ENCODE assay signal across 14 cellular contexts in the genomic region with DNA sequence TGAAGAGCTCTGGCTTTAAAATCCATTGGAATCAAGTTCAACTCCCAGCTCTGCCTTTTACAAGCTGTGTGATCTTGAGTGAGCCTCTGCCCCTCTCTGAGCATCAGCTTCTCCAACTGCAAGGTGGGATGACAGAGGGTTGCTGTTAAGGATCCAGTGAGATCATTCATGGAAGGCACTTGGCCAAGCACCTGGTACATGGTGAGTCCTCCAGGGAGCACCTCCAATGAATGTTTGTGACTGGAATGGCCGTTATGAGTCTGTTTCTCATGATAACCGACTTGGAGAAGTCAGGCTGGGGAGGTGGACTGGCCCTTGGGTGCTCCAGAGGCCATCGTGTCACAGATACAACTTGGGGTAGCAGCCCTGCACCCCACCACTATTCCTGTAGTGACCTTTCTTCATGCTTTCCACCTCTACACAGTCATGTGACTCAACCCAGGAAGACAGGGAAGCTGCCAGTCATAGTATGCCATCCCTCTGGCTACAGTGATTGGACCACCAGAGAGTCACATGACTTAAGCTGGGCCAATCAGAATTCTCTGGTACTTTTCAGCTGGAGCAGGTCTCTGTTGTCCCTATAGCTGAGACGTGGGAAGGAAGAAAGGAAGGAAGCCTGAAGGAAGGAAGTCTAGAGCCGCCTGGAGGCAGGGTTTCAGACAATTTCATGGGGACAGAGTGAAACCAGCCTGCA. TPM values are rescaled to one million over a fixed set of nuclear protein-coding genes. Genes with fewer than 3 reads are reported as not detected.
DNase-seq lines count a peak whose midpoint lies in the region; ATAC-seq, FAIRE-seq and TF ChIP-seq lines count a peak whose summit lies in the region.
"Had no signal": no experiment of that assay in that cellular context is flagged by ENCODE, and none has a peak within 500 bp of the region (broad histone marks: within the 10 kb centered on the region; RNA-seq: fewer than 3 reads in every experiment).

No MANE protein-coding gene starts in this region.

- no peaks in the 10 kb centered on the region for H3K9me3 Mint-ChIP-seq in Calu3 (ENCODE audit: low read depth, unreplicated experiment)
- no peaks in the 10 kb centered on the region for H3K9me3 Mint-ChIP-seq in effector memory CD8-positive, alpha-beta T cell
- H3K9me3 Mint-ChIP-seq: activated CD4-positive, alpha-beta T cell treated with anti-CD3 and anti-CD28 coated beads, Interleukin-2, amount 10 ng/mL, durations not matched to agents 7 days and 5 days had no signal

- H2AFZ ChIP-seq in K562 (ENCODE audit: low read depth, low read length): 0 out of 2 replicates have a peak overlapping the region, but pooled peaks have one; percentile 23

- peak; percentile 35 for FAIRE-seq in K562 (lab: Jason Lieb, UNC)
- FAIRE-seq: astrocyte had no signal

- no peak for TF ChIP-seq RAD21 in K562 (CRISPR knock-in tag; conservative IDR thresholded peaks at IDR 0.05 in 1 of 2, IDR thresholded peaks at IDR 0.05 in 1 of 2)

- H3K36me3 ChIP-seq in K562 (ENCODE audit: control insufficient read depth, insufficient read depth, low read length) (no peaks in the 10 kb centered on the region), prostate gland (no peaks in the 10 kb centered on the region)
- H3K36me3 ChIP-seq: heart right ventricle, lower lobe of right lung had no signal

- no peak for TF ChIP-seq POLR2A in K562 (conservative IDR thresholded peaks at IDR 0.05)
- TF ChIP-seq POLR2A in prostate gland (IDR thresholded peaks at IDR 0.05): no peak

- WGBS in K562 (ENCODE audit: insufficient coverage, low coverage, missing lambda C conversion rate): 1% methylated on average over 5 of the region's 5 CpGs
- 79% methylated on average over 5 of the region's 5 CpGs for WGBS in prostate gland

- in situ Hi-C loops in K562 (cut with MboI): no loop called here

- POLR2A ChIA-PET in K562 (lab: Yijun Ruan, JAX): no interaction called here

- no peak overlapping the region for H3K4me3 ChIP-seq in GM12865 (ENCODE audit: low read depth, low read length)
- H3K4me3 ChIP-seq in K562: no peak overlapping the region
- no peak overlapping the region for H3K4me3 ChIP-seq in prostate gland
- H3K4me3 ChIP-seq: heart right ventricle, lower lobe of right lung had no signal

- H3K9ac ChIP-seq in K562 (ENCODE audit: insufficient read depth in 1 of 2, low read depth in 2 of 2, low read length in 2 of 2): no peak overlapping the region

- H3K36me3 Mint-ChIP-seq in Calu3 (ENCODE audit: insufficient read depth, unreplicated experiment): no peaks in the 10 kb centered on the region
- H3K36me3 Mint-ChIP-seq in effector memory CD8-positive, alpha-beta T cell (ENCODE audit: insufficient read depth): no peaks in the 10 kb centered on the region

- intact Hi-C loops in K562 (cut with micrococcal nuclease) (loop anchor here (10.0 kb wide), 1 partner anchor 178 kb away; no protein-coding TSS in a partner anchor), prostate gland (cut with DNase I) (no loop called here), Calu3 (cut with micrococcal nuclease; ENCODE audit: unreplicated experiment) (no loop called here)

- H3K4me1 Mint-ChIP-seq in Calu3 (ENCODE audit: low read depth, unreplicated experiment): no peaks in the 10 kb centered on the region
- peaks cover 4 to 6% of the 10 kb centered on the region in 2 donors for H3K4me1 Mint-ChIP-seq in effector memory CD8-positive, alpha-beta T cell (ENCODE audit: low read depth in 2 of 2)

- H3K27ac Mint-ChIP-seq in Calu3 (ENCODE audit: unreplicated experiment): no peak overlapping the region
- no peak overlapping the region for H3K27ac Mint-ChIP-seq in effector memory CD8-positive, alpha-beta T cell
- H3K27ac Mint-ChIP-seq: activated CD4-positive, alpha-beta T cell treated with anti-CD3 and anti-CD28 coated beads, Interleukin-2, amount 10 ng/mL, durations not matched to agents 7 days and 5 days had no signal

- no peak overlapping the region for H3K4me3 Mint-ChIP-seq in Calu3 (ENCODE audit: low read depth, unreplicated experiment)
- no peak overlapping the region for H3K4me3 Mint-ChIP-seq in effector memory CD8-positive, alpha-beta T cell
- H3K4me3 Mint-ChIP-seq: activated CD4-positive, alpha-beta T cell treated with anti-CD3 and anti-CD28 coated beads, Interleukin-2, amount 10 ng/mL, durations not matched to agents 7 days and 5 days had no signal

- H3K27me3 Mint-ChIP-seq in Calu3 (ENCODE audit: unreplicated experiment): peaks cover 81% of the 10 kb centered on the region
- peaks cover 17 to 44% of the 10 kb centered on the region in 2 donors for H3K27me3 Mint-ChIP-seq in effector memory CD8-positive, alpha-beta T cell

- TF ChIP-seq CTCF in GM12865 (IDR thresholded peaks at IDR 0.05; ENCODE audit: insufficient read depth, low read depth, low read length, missing control alignments) (no peak), K562 (IDR thresholded peaks at IDR 0.05 in 2 of 3, conservative IDR thresholded peaks at IDR 0.05 in 1 of 3; ENCODE audit: insufficient read depth in 2 of 3, low read depth in 1 of 3, low read length in 3 of 3) (no peak), prostate gland (IDR thresholded peaks at IDR 0.05) (no peak), Calu3 (IDR thresholded peaks at IDR 0.05; ENCODE audit: unreplicated experiment) (no peak)

- no peaks in the 10 kb centered on the region for H3K4me1 ChIP-seq in K562 (replicated peaks in 1 of 2; ENCODE audit: control insufficient read depth in 2 of 2, insufficient read depth in 2 of 2, low read length in 2 of 2)
- H3K4me1 ChIP-seq in prostate gland (replicated peaks): peaks cover 21% of the 10 kb centered on the region
- H3K4me1 ChIP-seq: lower lobe of right lung had no signal

- peak; percentile 82 for ATAC-seq in K562
- no peak for ATAC-seq in effector memory CD8-positive, alpha-beta T cell (replicated peaks)
- ATAC-seq: lower lobe of right lung had no signal

- H3K27me3 ChIP-seq in K562 (ENCODE audit: control insufficient read depth in 2 of 2, insufficient read depth in 2 of 2, low read length in 2 of 2) (peaks cover 12 to 40% of the 10 kb centered on the region in 2 experiments), prostate gland (replicated peaks; ENCODE audit: insufficient read depth) (no peaks in the 10 kb centered on the region)

- BruUV-seq in K562 (replicated peaks; lab: Mats Ljungman, UMichigan) (no TSS peak), Calu3 (replicated peaks; lab: Mats Ljungman, UMichigan) (no TSS peak)

- H3K27ac ChIP-seq in K562 (ENCODE audit: extremely low read depth, low read depth, low read length): no peak overlapping the region
- peak overlapping the region; percentile 88 to 94 for H3K27ac ChIP-seq in prostate gland
- H3K27ac ChIP-seq: heart right ventricle, lower lobe of right lung had no signal

- H3K9me1 ChIP-seq in K562 (ENCODE audit: control insufficient read depth, insufficient read depth, low read length): no peaks in the 10 kb centered on the region

- TF ChIP-seq EP300 in K562 (IDR thresholded peaks at IDR 0.05; ENCODE audit: low read length): no peak

- H3K9me3 ChIP-seq in K562 (replicated peaks; ENCODE audit: control insufficient read depth, insufficient read depth, low read depth, low read length) (no peaks in the 10 kb centered on the region), prostate gland (no peaks in the 10 kb centered on the region)
- H3K9me3 ChIP-seq: lower lobe of right lung had no signal

- no peaks in the 10 kb centered on the region for H4K20me1 ChIP-seq in K562 (replicated peaks; ENCODE audit: control insufficient read depth, insufficient read depth, low read length)

- CTCF ChIA-PET in K562 (lab: Yijun Ruan, JAX; ENCODE audit: low intra/inter-chr PET ratio): no interaction called here
- CTCF ChIA-PET in Calu3 (lab: Charles Lee): no interaction called here

- DNase-seq in GM12865 (ENCODE audit: low read depth) (peak; percentile 13), NAMALWA (ENCODE audit: low spot score) (peak; percentile 59), K562 (ENCODE audit: extremely low read depth in 1 of 4, low spot score in 3 of 4) (peak; percentile 28 to 71 (median 64)), prostate gland (ENCODE audit: low spot score) (no peak), Calu3 (no peak), NCI-H345 (lab: John Stamatoyannopoulos, UW) (no peak)
- no peak for DNase-seq in effector memory CD8-positive, alpha-beta T cell
- DNase-seq: activated CD4-positive, alpha-beta T cell treated with anti-CD3 and anti-CD28 coated beads, Interleukin-2, amount 10 ng/mL, durations not matched to agents 7 days and 5 days; DMS53; effector memory CD4-positive, alpha-beta T cell; heart right ventricle; lower lobe of right lung; NCI-H1694 treated with DMSO at 0.1 percent for 48 hours had no signal

- no peaks in the 10 kb centered on the region for H3K79me2 ChIP-seq in K562 (ENCODE audit: control insufficient read depth, insufficient read depth, low read length)

- no peak overlapping the region for H3K4me2 ChIP-seq in K562 (ENCODE audit: insufficient read depth, low read length)

TF ChIP-seq in K562, 482 proteins besides CTCF, POLR2A, EP300 and RAD21 (continues in another document):
- TF ChIP-seq ZNF766 (CRISPR knock-in tag; conservative IDR thresholded peaks at IDR 0.05) (no peak), SAFB (IDR thresholded peaks at IDR 0.05; ENCODE audit: borderline replicate concordance, low read depth, low read length) (no peak)

RNA-seq across cellular contexts. Expression of a gene that starts 32.9 kb away (rescaled TPM):
- total RNA-seq in K562 (2011; cell fraction: chromatin; rRNA removed; ENCODE audit: low replicate concordance): not detected in 2 replicates
- total RNA-seq in K562 (2011; cell fraction: nucleolus; rRNA removed): not detected in 2 replicates
- total RNA-seq in K562 (2011; cell fraction: nucleoplasm; rRNA removed): not detected in 2 replicates
- not detected in 2 replicates for total RNA-seq in K562 (2014; rRNA removed)
- total RNA-seq in K562 (2014; rRNA removed; fragmentation: Illumina TruSeq; extraction: Trizol): not detected in 2 replicates
- total RNA-seq in K562 (2015; rRNA removed; fragmentation: Illumina TruSeq; extraction: Trizol): not detected in 2 replicates
- not detected in 2 replicates for total RNA-seq in K562 (2021)
- not detected in 2 replicates for polyA plus RNA-seq in K562 (2011; rRNA removed)
- polyA plus RNA-seq in K562 (2011; cell fraction: cytosol; rRNA removed): not detected in 2 replicates
- not detected in 2 replicates for polyA plus RNA-seq in K562 (2011; cell fraction: nucleus; rRNA removed)
- polyA plus RNA-seq in K562 (2012): not detected in 2 replicates
- not detected in 2 replicates for polyA plus RNA-seq in K562 (2014; fragmentation: Illumina TruSeq; extraction: Trizol)
- polyA plus RNA-seq in K562 (2014; fragmentation: Nextera tagmentation; extraction: Ambion mirVana): not detected
- not detected in 2 replicates for polyA plus RNA-seq in K562 (2014; rRNA removed)
- polyA minus RNA-seq in K562 (2011; rRNA and poly(A)+ RNA removed): not detected in 2 replicates
- polyA minus RNA-seq in K562 (2011; cell fraction: cytosol; rRNA and poly(A)+ RNA removed): not detected in 2 replicates
- not detected in 2 replicates for polyA minus RNA-seq in K562 (2011; cell fraction: nucleus; rRNA and poly(A)+ RNA removed)
- total RNA-seq in prostate gland: 10 to 100 TPM; 28.3 to 36.6 TPM
- not detected in 2 replicates for total RNA-seq in Calu3 (2022)
- total RNA-seq: lower lobe of right lung had no signal
- polyA plus RNA-seq: heart right ventricle had no signal

Comparison
In these comparisons a context has a peak if more than half of its experiments do, and no peak if none do; other contexts are left out.
1. DNase-seq: peak in GM12865 (single experiment), NAMALWA (single experiment) and K562 (4 of 4); none in prostate gland (single experiment), Calu3 (single experiment), NCI-H345 (single experiment) and effector memory CD8-positive, alpha-beta T cell (0 of 3).
2. RNA of a gene that starts 32.9 kb away (total RNA-seq): 28.3 to 36.6 TPM in prostate gland; not detected in Calu3 and not detected in K562; every median in the first group is over 10 times any median in the second.